Comparison of ENCODE assay signal across 16 cellular contexts in genomic region chr13:62113145-62113544, GRCh38.
"Had no signal": no experiment of that assay in that cellular context is flagged by ENCODE, and none has a peak within 500 bp of the region (broad histone marks: within the 10 kb centered on the region; RNA-seq: fewer than 3 reads in every experiment).

No MANE protein-coding gene starts in this region.

- DNase-seq: activated CD4-positive, alpha-beta T cell treated with anti-CD3 and anti-CD28 coated beads, Interleukin-2, amount 50 U/mL, for 48 hours; activated naive CD4-positive, alpha-beta T cell treated with anti-CD3 and anti-CD28 coated beads, Interleukin-2, amount 50 U/mL, for 16 hours; activated T-cell treated with anti-CD3 and anti-CD28 coated beads, Interleukin-2, amount 50 U/mL, for 24 hours; adrenal gland; body of pancreas; caudate nucleus; colonic mucosa; glutamatergic neuron; occipital lobe; right cardiac atrium; stimulated activated CD4-positive, alpha-beta T cell treated with anti-CD3 and anti-CD28 coated beads, Interleukin-15, amount 100 ng/mL, for 24 hours; stimulated activated CD4-positive, alpha-beta T cell treated with anti-CD3 and anti-CD28 coated beads, Interleukin-4, amount 100 ng/mL, for 1 hour; stimulated activated naive CD4-positive, alpha-beta T cell; tibial artery; WERI-Rb-1 had no signal

- H3K4me3 ChIP-seq: adrenal gland, body of pancreas, colonic mucosa, skin epidermis, tibial artery had no signal

- H3K36me3 ChIP-seq: adrenal gland, colonic mucosa, tibial artery, WERI-Rb-1 had no signal

- H3K9me3 ChIP-seq: adrenal gland, body of pancreas, colonic mucosa, tibial artery had no signal

- H3K4me1 ChIP-seq: adrenal gland, body of pancreas, colonic mucosa, tibial artery had no signal

- H3K27me3 ChIP-seq: adrenal gland, body of pancreas, colonic mucosa, tibial artery had no signal

- H3K27ac ChIP-seq: adrenal gland, body of pancreas, colonic mucosa, skin epidermis, tibial artery, WERI-Rb-1 had no signal
